Comparison of ENCODE assay signal across 14 cellular contexts in genomic region chr1:3124246-3124645, GRCh38. TPM values are rescaled to one million over a fixed set of nuclear protein-coding genes. Genes with fewer than 3 reads are reported as not detected.
"Had no signal": no experiment of that assay in that cellular context is flagged by ENCODE, and none has a peak within 500 bp of the region (broad histone marks: within the 10 kb centered on the region; RNA-seq: fewer than 3 reads in every experiment).

No MANE protein-coding gene starts in this region.

- H3K27ac ChIP-seq: left lung, right atrium auricular region, transverse colon had no signal

- H3K27me3 ChIP-seq: heart left ventricle, right atrium auricular region, transverse colon had no signal

- DNase-seq: effector CD8-positive, alpha-beta T cell; heart left ventricle; hippocampal formation; kidney glomerular epithelial cell; left lung; mesendoderm; naive B cell; stimulated activated CD4-positive, alpha-beta T cell treated with anti-CD3 and anti-CD28 coated beads, Interleukin-2, amount 100 ng/mL, for 48 hours; stimulated activated naive CD4-positive, alpha-beta T cell treated with Interleukin-2 at 50 U/mL for 16 hours; transverse colon had no signal

- H3K36me3 Mint-ChIP-seq: naive B cell had no signal

- H3K27me3 Mint-ChIP-seq: naive B cell had no signal

- H3K27ac Mint-ChIP-seq: naive B cell, nephron had no signal

- H3K9me3 Mint-ChIP-seq: naive B cell, nephron had no signal

- H3K4me1 Mint-ChIP-seq: naive B cell had no signal

- H3K4me3 Mint-ChIP-seq: naive B cell, nephron had no signal

- ATAC-seq: heart left ventricle, left lung had no signal

RNA-seq across cellular contexts. Expression of gene PRDM16, which starts 55.2 kb away (rescaled TPM):
- total RNA-seq: dermis microvascular lymphatic vessel endothelial cell, lung microvascular endothelial cell had no signal
